Comparison of ENCODE assay signal across 22 cellular contexts in genomic region chr1:235289859-235290739, GRCh38.
"Had no signal": no experiment of that assay in that cellular context is flagged by ENCODE, and none has a peak within 500 bp of the region (broad histone marks: within the 10 kb centered on the region; RNA-seq: fewer than 3 reads in every experiment).

No MANE protein-coding gene starts in this region.

- H3K9me3 ChIP-seq: suprapubic skin, transverse colon had no signal

- H3K27ac ChIP-seq: dorsolateral prefrontal cortex, epithelial cell of prostate, suprapubic skin, transverse colon had no signal

- H3K4me3 ChIP-seq: dorsolateral prefrontal cortex, lung, suprapubic skin, transverse colon had no signal

- DNase-seq: activated CD4-positive, alpha-beta T cell treated with anti-CD3 and anti-CD28 coated beads for 48 hours; activated gamma-delta T cell treated with Interleukin-2 at 50 U/mL for 16 hours; activated naive CD8-positive, alpha-beta T cell treated with anti-CD3 and anti-CD28 coated beads, Interleukin-2, amount 10 ng/mL, durations not matched to agents 7 days and 5 days; central memory CD4-positive, alpha-beta T cell; dorsolateral prefrontal cortex; endodermal cell; foreskin melanocyte; glutamatergic neuron; hippocampal formation; islet precursor cell; midbrain; occipital lobe; posterior cingulate gyrus; stimulated activated naive CD4-positive, alpha-beta T cell treated with Interleukin-2 at 50 U/mL for 16 hours; SW 1271; transverse colon had no signal

- H3K9me3 Mint-ChIP-seq: activated naive CD8-positive, alpha-beta T cell treated with anti-CD3 and anti-CD28 coated beads, Interleukin-2, amount 10 ng/mL, durations not matched to agents 7 days and 5 days; activated T-helper 1 cell treated with anti-CD3 and anti-CD28 coated beads, Interleukin-12 subunit alpha, Interleukin-12 subunit beta, Interleukin-2, Interleukin-4 antibody, amounts not matched to agents 30 ng/mL and 10 ng/mL and 1 ng/mL, durations not matched to agents 14 hours and 24 hours and 36 hours; endodermal cell; T-helper 2 cell treated with Interferon-gamma antibody and Interleukin-4, amounts not matched to agents 5 μg/mL and 100 μg/mL, for 36 hours had no signal

- H3K27me3 ChIP-seq: dorsolateral prefrontal cortex, suprapubic skin, transverse colon had no signal

- H3K36me3 ChIP-seq: suprapubic skin, transverse colon had no signal

- H3K4me3 Mint-ChIP-seq: activated naive CD8-positive, alpha-beta T cell treated with anti-CD3 and anti-CD28 coated beads, Interleukin-2, amount 10 ng/mL, durations not matched to agents 7 days and 5 days; activated T-helper 1 cell treated with anti-CD3 and anti-CD28 coated beads, Interleukin-12 subunit alpha, Interleukin-12 subunit beta, Interleukin-2, Interleukin-4 antibody, amounts not matched to agents 30 ng/mL and 10 ng/mL and 1 ng/mL, durations not matched to agents 14 hours and 24 hours and 36 hours; brain; endodermal cell; T-helper 2 cell treated with Interferon-gamma antibody and Interleukin-4, amounts not matched to agents 5 μg/mL and 100 μg/mL, for 36 hours had no signal

- H3K27me3 Mint-ChIP-seq: activated naive CD8-positive, alpha-beta T cell treated with anti-CD3 and anti-CD28 coated beads, Interleukin-2, amount 10 ng/mL, durations not matched to agents 7 days and 5 days; brain had no signal

- H3K27ac Mint-ChIP-seq: activated naive CD8-positive, alpha-beta T cell treated with anti-CD3 and anti-CD28 coated beads, Interleukin-2, amount 10 ng/mL, durations not matched to agents 7 days and 5 days; activated T-helper 1 cell treated with anti-CD3 and anti-CD28 coated beads, Interleukin-12 subunit alpha, Interleukin-12 subunit beta, Interleukin-2, Interleukin-4 antibody, amounts not matched to agents 30 ng/mL and 10 ng/mL and 1 ng/mL, durations not matched to agents 14 hours and 24 hours and 36 hours; brain; endodermal cell; T-helper 2 cell treated with Interferon-gamma antibody and Interleukin-4, amounts not matched to agents 5 μg/mL and 100 μg/mL, for 36 hours had no signal
